In the genomic region with DNA sequence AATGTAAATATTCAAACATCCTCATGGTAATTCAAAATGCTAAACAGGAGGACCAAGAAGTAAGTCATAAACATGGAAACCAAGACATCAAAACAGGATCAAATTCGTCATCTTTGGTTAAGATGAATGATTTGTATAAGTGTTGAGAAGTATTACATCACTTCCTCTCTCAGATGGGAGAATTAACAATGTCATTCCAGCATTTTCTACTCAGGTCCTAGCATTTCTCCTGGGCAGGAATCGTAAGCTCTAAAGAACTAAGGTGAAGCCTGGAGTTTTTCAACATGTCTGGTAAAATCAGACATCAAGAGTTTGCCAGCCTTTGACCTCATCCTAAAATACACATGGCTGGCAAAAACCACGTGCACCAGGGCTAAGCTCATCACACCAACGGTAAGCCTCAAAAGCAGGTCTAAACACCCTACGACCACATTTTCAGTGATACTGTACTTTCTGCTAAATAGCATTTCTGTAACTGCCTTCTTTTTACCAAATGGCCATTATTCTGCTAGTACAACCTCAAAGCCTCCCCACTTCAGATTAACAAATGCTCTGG, we compare ENCODE assay signal across 8 cellular contexts. TPM values are rescaled to one million over a fixed set of nuclear protein-coding genes. Genes with fewer than 3 reads are reported as not detected.
DNase-seq lines count a peak whose midpoint lies in the region; ATAC-seq and TF ChIP-seq lines count a peak whose summit lies in the region.

No MANE protein-coding gene starts in this region.

- no peaks in the 10 kb centered on the region for H3K27me3 Mint-ChIP-seq in T-helper 2 cell treated with Interferon-gamma antibody and Interleukin-4, amounts not matched to agents 5 μg/mL and 100 μg/mL, for 36 hours (ENCODE audit: low read depth)

- no peaks in the 10 kb centered on the region for H3F3A ChIP-seq in SK-N-SH (replicated peaks; ENCODE audit: insufficient read depth)

- intact Hi-C loops in sciatic nerve (cut with DNase I), result no loop called here

- POLR2A ChIA-PET in SK-N-SH (lab: Yijun Ruan, JAX), result interaction anchor here (0.6 kb wide), 1 partner anchor 163 kb away, joined by 4 read pairs; no protein-coding TSS in a partner anchor

- H3K27me3 ChIP-seq in SK-N-SH (ENCODE audit: insufficient read depth), result no peaks in the 10 kb centered on the region
- no peaks in the 10 kb centered on the region for H3K27me3 ChIP-seq in stomach smooth muscle (ENCODE audit: control insufficient read depth in 1 of 2, insufficient read depth in 2 of 2, low read length in 2 of 2)

- TF ChIP-seq EP300 in SK-N-SH (IDR thresholded peaks at IDR 0.05; ENCODE audit: borderline replicate concordance in 1 of 2, low read depth in 1 of 2, low read length in 1 of 2), result no peak

- no peak overlapping the region for H2AFZ ChIP-seq in SK-N-SH (ENCODE audit: low read depth)

- peaks cover 31% of the 10 kb centered on the region for H3K36me3 Mint-ChIP-seq in T-helper 2 cell treated with Interferon-gamma antibody and Interleukin-4, amounts not matched to agents 5 μg/mL and 100 μg/mL, for 36 hours (ENCODE audit: low read depth)

- peak overlapping the region; percentile 96 for H3K27ac Mint-ChIP-seq in T-helper 2 cell treated with Interferon-gamma antibody and Interleukin-4, amounts not matched to agents 5 μg/mL and 100 μg/mL, for 36 hours

- no peak overlapping the region for H3K4me3 ChIP-seq in SK-N-SH (ENCODE audit: low read depth in 2 of 2, low read length in 1 of 2)
- no peak overlapping the region for H3K4me3 ChIP-seq in fibroblast of pulmonary artery (replicated peaks; ENCODE audit: low read depth, low read length)
- peak overlapping the region in 1 of 2 donors; percentile 55 for H3K4me3 ChIP-seq in stomach smooth muscle (ENCODE audit: low read length in 2 of 2)

- no peak for DNase-seq in SK-N-SH
- no peak for DNase-seq in T-helper 2 cell treated with Interferon-gamma antibody and Interleukin-4, amounts not matched to agents 5 μg/mL and 100 μg/mL, for 36 hours (ENCODE audit: low spot score)
- DNase-seq in fibroblast of pulmonary artery (ENCODE audit: low read depth), result peak; percentile 36
- no peak for DNase-seq in sciatic nerve (ENCODE audit: low spot score)
- no peak for DNase-seq in NCI-H2081 (lab: John Stamatoyannopoulos, UW)

- CTCF ChIA-PET in SK-N-SH (lab: Yijun Ruan, JAX), result interaction anchor here (1.0 to 3.5 kb wide), 5 partner anchors 15 to 149 kb away, joined by 4 to 29 read pairs (median 10); no protein-coding TSS in a partner anchor

- no peak for TF ChIP-seq RAD21 in SK-N-SH (IDR thresholded peaks at IDR 0.05; ENCODE audit: low read length)

- WGBS in SK-N-SH (ENCODE audit: low lambda C conversion rate), result 84% methylated on average over 5 of the region's 5 CpGs

- peak overlapping the region; percentile 53 to 96; a peak in 3 of 4 replicates for H3K27ac ChIP-seq in SK-N-SH (ENCODE audit: low read depth in 2 of 2, low read length in 1 of 2)
- peak overlapping the region; percentile 89 for H3K27ac ChIP-seq in stomach smooth muscle (ENCODE audit: low read length)

- H3K9ac ChIP-seq in SK-N-SH (no peak overlapping the region), stomach smooth muscle (ENCODE audit: low read length in 2 of 2) (peak overlapping the region in 1 of 2 donors; percentile 70)

- H4K20me1 ChIP-seq in SK-N-SH (ENCODE audit: insufficient read depth), result peaks cover 93% of the 10 kb centered on the region

- H3K4me1 Mint-ChIP-seq in T-helper 2 cell treated with Interferon-gamma antibody and Interleukin-4, amounts not matched to agents 5 μg/mL and 100 μg/mL, for 36 hours (ENCODE audit: low read depth), result peaks cover 78% of the 10 kb centered on the region

- H3K4me2 ChIP-seq in SK-N-SH, result 0 out of 2 replicates have a peak overlapping the region, but pooled peaks have one; percentile 1

- peaks cover 93% of the 10 kb centered on the region for H3K79me2 ChIP-seq in SK-N-SH (ENCODE audit: insufficient read depth)

- H3K9me3 ChIP-seq in SK-N-SH, result no peaks in the 10 kb centered on the region
- H3K9me3 ChIP-seq in stomach smooth muscle (ENCODE audit: control insufficient read depth in 2 of 2, low read length in 2 of 2), result no peaks in the 10 kb centered on the region

- no peak for TF ChIP-seq CTCF in SK-N-SH (IDR thresholded peaks at IDR 0.05)
- TF ChIP-seq CTCF in fibroblast of pulmonary artery (IDR thresholded peaks at IDR 0.05; ENCODE audit: low read length, missing control alignments), result no peak

- peak overlapping the region; percentile 85 for H3K4me3 Mint-ChIP-seq in T-helper 2 cell treated with Interferon-gamma antibody and Interleukin-4, amounts not matched to agents 5 μg/mL and 100 μg/mL, for 36 hours

- ATAC-seq in SK-N-SH treated with all-trans-retinoic acid at 6 μM for 48 hours (no peak), sciatic nerve (no peak), HG03159 (IDR thresholded peaks at IDR 0.05; ENCODE audit: unreplicated experiment) (no peak)

- H3K36me3 ChIP-seq in SK-N-SH (replicated peaks in 1 of 2; ENCODE audit: control insufficient read depth in 1 of 2, insufficient read depth in 2 of 2, low read length in 1 of 2) (peaks cover 0 to 13% of the 10 kb centered on the region in 2 experiments), stomach smooth muscle (ENCODE audit: control insufficient read depth in 2 of 2, insufficient read depth in 2 of 2, low read length in 2 of 2) (no peaks in the 10 kb centered on the region)

- peaks cover 31 to 75% of the 10 kb centered on the region in 2 experiments for H3K4me1 ChIP-seq in SK-N-SH (ENCODE audit: control insufficient read depth in 1 of 2, insufficient read depth in 2 of 2, low read depth in 1 of 2, low read length in 1 of 2)
- peaks cover 89% of the 10 kb centered on the region for H3K4me1 ChIP-seq in stomach smooth muscle (ENCODE audit: control insufficient read depth, insufficient read depth, low read length)

- H3K9me2 ChIP-seq in SK-N-SH, result no peaks in the 10 kb centered on the region

- H3K9me3 Mint-ChIP-seq in T-helper 2 cell treated with Interferon-gamma antibody and Interleukin-4, amounts not matched to agents 5 μg/mL and 100 μg/mL, for 36 hours, result no peaks in the 10 kb centered on the region

TF ChIP-seq in SK-N-SH, 30 proteins besides CTCF, POLR2A, EP300 and RAD21 (continues in another document):
- no peak for TF ChIP-seq RFX5 (IDR thresholded peaks at IDR 0.05; ENCODE audit: low read length)
- TF ChIP-seq GABPA (IDR thresholded peaks at IDR 0.05; ENCODE audit: low read depth), result no peak
- TF ChIP-seq, protein P1, sequence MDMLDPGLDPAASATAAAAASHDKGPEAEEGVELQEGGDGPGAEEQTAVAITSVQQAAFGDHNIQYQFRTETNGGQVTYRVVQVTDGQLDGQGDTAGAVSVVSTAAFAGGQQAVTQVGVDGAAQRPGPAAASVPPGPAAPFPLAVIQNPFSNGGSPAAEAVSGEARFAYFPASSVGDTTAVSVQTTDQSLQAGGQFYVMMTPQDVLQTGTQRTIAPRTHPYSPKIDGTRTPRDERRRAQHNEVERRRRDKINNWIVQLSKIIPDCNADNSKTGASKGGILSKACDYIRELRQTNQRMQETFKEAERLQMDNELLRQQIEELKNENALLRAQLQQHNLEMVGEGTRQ (IDR thresholded peaks at IDR 0.05; ENCODE audit: borderline replicate concordance, low read depth, low read length), result no peak
- TF ChIP-seq TEAD4 (IDR thresholded peaks at IDR 0.05; ENCODE audit: borderline replicate concordance, insufficient read depth), result no peak
- TF ChIP-seq TAF1 (IDR thresholded peaks at IDR 0.05; ENCODE audit: borderline replicate concordance, low read depth, low read length), result no peak

TF ChIP-seq in SK-N-SH treated with all-trans-retinoic acid at 6 μM for 48 hours, 23 proteins besides CTCF, POLR2A, EP300 and RAD21 (continues in another document):
- TF ChIP-seq ZNF70 (CRISPR knock-in tag; IDR thresholded peaks at IDR 0.05), result no peak
- TF ChIP-seq, protein P2, sequence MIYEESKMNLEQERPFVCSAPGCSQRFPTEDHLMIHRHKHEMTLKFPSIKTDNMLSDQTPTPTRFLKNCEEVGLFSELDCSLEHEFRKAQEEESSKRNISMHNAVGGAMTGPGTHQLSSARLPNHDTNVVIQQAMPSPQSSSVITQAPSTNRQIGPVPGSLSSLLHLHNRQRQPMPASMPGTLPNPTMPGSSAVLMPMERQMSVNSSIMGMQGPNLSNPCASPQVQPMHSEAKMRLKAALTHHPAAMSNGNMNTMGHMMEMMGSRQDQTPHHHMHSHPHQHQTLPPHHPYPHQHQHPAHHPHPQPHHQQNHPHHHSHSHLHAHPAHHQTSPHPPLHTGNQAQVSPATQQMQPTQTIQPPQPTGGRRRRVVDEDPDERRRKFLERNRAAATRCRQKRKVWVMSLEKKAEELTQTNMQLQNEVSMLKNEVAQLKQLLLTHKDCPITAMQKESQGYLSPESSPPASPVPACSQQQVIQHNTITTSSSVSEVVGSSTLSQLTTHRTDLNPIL (CRISPR knock-in tag; IDR thresholded peaks at IDR 0.05; ENCODE audit: low read depth), result no peak
- TF ChIP-seq TOX (CRISPR knock-in tag; IDR thresholded peaks at IDR 0.05; ENCODE audit: borderline replicate concordance), result no peak
- TF ChIP-seq, protein P3, sequence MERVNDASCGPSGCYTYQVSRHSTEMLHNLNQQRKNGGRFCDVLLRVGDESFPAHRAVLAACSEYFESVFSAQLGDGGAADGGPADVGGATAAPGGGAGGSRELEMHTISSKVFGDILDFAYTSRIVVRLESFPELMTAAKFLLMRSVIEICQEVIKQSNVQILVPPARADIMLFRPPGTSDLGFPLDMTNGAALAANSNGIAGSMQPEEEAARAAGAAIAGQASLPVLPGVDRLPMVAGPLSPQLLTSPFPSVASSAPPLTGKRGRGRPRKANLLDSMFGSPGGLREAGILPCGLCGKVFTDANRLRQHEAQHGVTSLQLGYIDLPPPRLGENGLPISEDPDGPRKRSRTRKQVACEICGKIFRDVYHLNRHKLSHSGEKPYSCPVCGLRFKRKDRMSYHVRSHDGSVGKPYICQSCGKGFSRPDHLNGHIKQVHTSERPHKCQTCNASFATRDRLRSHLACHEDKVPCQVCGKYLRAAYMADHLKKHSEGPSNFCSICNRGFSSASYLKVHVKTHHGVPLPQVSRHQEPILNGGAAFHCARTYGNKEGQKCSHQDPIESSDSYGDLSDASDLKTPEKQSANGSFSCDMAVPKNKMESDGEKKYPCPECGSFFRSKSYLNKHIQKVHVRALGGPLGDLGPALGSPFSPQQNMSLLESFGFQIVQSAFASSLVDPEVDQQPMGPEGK (CRISPR knock-in tag; IDR thresholded peaks at IDR 0.05; ENCODE audit: borderline replicate concordance), result no peak

RNA-seq across cellular contexts. Expression of a gene that starts 24.8 kb away (rescaled TPM):
- polyA plus RNA-seq in SK-N-SH (2012; rRNA removed), result 71.8 and 84.0 TPM in 2 replicates
- 38.5 and 46.3 TPM in 2 replicates for polyA plus RNA-seq in SK-N-SH (2012; cell fraction: cytosol; rRNA removed)
- 102 and 210 TPM in 2 replicates for polyA plus RNA-seq in SK-N-SH (2012; cell fraction: nucleus; rRNA removed)
- total RNA-seq in sciatic nerve, result 76.3 TPM

RNA-seq across cellular contexts. Expression of a gene that starts 39.1 kb away (rescaled TPM):
- 13.4 and 17.3 TPM in 2 replicates for polyA plus RNA-seq in SK-N-SH (2012; rRNA removed)
- 2.8 and 4.4 TPM in 2 replicates for polyA plus RNA-seq in SK-N-SH (2012; cell fraction: cytosol; rRNA removed)
- polyA plus RNA-seq in SK-N-SH (2012; cell fraction: nucleus; rRNA removed), result 93.5 and 127 TPM in 2 replicates
- total RNA-seq in sciatic nerve, result 80.2 TPM

RNA-seq across cellular contexts. Expression of a gene that starts 48.4 kb away (rescaled TPM):
- 6.5 and 9.1 TPM in 2 replicates for polyA plus RNA-seq in SK-N-SH (2012; rRNA removed)
- 1.9 and 2.6 TPM in 2 replicates for polyA plus RNA-seq in SK-N-SH (2012; cell fraction: cytosol; rRNA removed)
- 40.0 and 44.0 TPM in 2 replicates for polyA plus RNA-seq in SK-N-SH (2012; cell fraction: nucleus; rRNA removed)
- total RNA-seq in sciatic nerve, result 7.1 TPM

RNA-seq across cellular contexts. Expression of a gene that starts 49.5 kb away (rescaled TPM):
- 386 and 534 TPM in 2 replicates for polyA plus RNA-seq in SK-N-SH (2012; rRNA removed)
- 223 and 307 TPM in 2 replicates for polyA plus RNA-seq in SK-N-SH (2012; cell fraction: cytosol; rRNA removed)
- polyA plus RNA-seq in SK-N-SH (2012; cell fraction: nucleus; rRNA removed), result 249 and 444 TPM in 2 replicates
- total RNA-seq in sciatic nerve, result 134 TPM
